ENCODE assay signal across 8 cellular contexts in genomic region chr9:127828262-127829031, GRCh38. TPM values are rescaled to one million over a fixed set of nuclear protein-coding genes. Genes with fewer than 3 reads are reported as not detected.
DNase-seq lines count a peak whose midpoint lies in the region; ATAC-seq and TF ChIP-seq lines count a peak whose summit lies in the region.

No MANE protein-coding gene starts in this region.

- TF ChIP-seq CTCF in cardiac fibroblast (IDR thresholded peaks at IDR 0.05; ENCODE audit: low read depth, low read length) = no peak

- no peaks in the 10 kb centered on the region for H3K27me3 ChIP-seq in skeletal muscle tissue (ENCODE audit: control insufficient read depth in 3 of 3, insufficient read depth in 3 of 3, low read length in 3 of 3)

- DNase-seq in HPDE6-E6E7 (ENCODE audit: extremely low spot score) (peak; percentile 35), cardiac fibroblast (ENCODE audit: low read depth in 2 of 2) (peak; percentile 73 to 87), inferior parietal cortex (ENCODE audit: extremely low spot score) (peak; percentile 36)
- DNase-seq in effector CD8-positive, alpha-beta T cell (lab: John Stamatoyannopoulos, UW) = no peak

- H3K9ac ChIP-seq in skeletal muscle tissue (ENCODE audit: low read depth in 1 of 3, low read length in 3 of 3) = peak overlapping the region; percentile 51 to 79 (median 63)

- no peak for ATAC-seq in GM21717 (IDR thresholded peaks at IDR 0.05; ENCODE audit: unreplicated experiment)
- ATAC-seq in HG03354 (IDR thresholded peaks at IDR 0.05; ENCODE audit: poor library complexity, severe bottlenecking, unreplicated experiment) = no peak
- ATAC-seq in HG02642 (IDR thresholded peaks at IDR 0.05; ENCODE audit: poor library complexity, unreplicated experiment) = no peak

- no peaks in the 10 kb centered on the region for H3K9me3 ChIP-seq in skeletal muscle tissue (ENCODE audit: control insufficient read depth in 3 of 3, low read length in 3 of 3)

- H3K4me3 ChIP-seq in cardiac fibroblast (replicated peaks in 1 of 2; ENCODE audit: low read depth in 2 of 2, low read length in 2 of 2) (no peak overlapping the region), skeletal muscle tissue (ENCODE audit: low read length in 3 of 3) (peak overlapping the region; percentile 61 to 69 (median 66))

- peaks cover 12 to 17% (median 12%) of the 10 kb centered on the region in 3 donors for H3K36me3 ChIP-seq in skeletal muscle tissue (ENCODE audit: control insufficient read depth in 3 of 3, insufficient read depth in 3 of 3, low read length in 3 of 3)

- H3K4me1 ChIP-seq in skeletal muscle tissue (ENCODE audit: control insufficient read depth in 3 of 3, insufficient read depth in 3 of 3, low read length in 3 of 3) = peaks cover 27 to 46% (median 38%) of the 10 kb centered on the region in 3 donors

- H3K27ac ChIP-seq in skeletal muscle tissue (ENCODE audit: low read depth, low read length) = peak overlapping the region; percentile 80

RNA-seq across cellular contexts. Expression of gene FPGS, which starts 25.8 kb away (rescaled TPM):
- 41.2 TPM for total RNA-seq in skeletal muscle tissue

RNA-seq across cellular contexts. Expression of gene ENG, which starts 26.0 kb away (rescaled TPM):
- total RNA-seq in skeletal muscle tissue = 9.4 TPM

RNA-seq across cellular contexts. Expression of gene CDK9, which starts 42.6 kb away (rescaled TPM):
- total RNA-seq in skeletal muscle tissue = 33.4 TPM

RNA-seq across cellular contexts. Expression of gene AK1, which starts 49.0 kb away (rescaled TPM):
- total RNA-seq in skeletal muscle tissue = 359 TPM

RNA-seq across cellular contexts. Expression of gene SH2D3C, which starts 50.0 kb away (rescaled TPM):
- total RNA-seq in skeletal muscle tissue = 15.1 TPM

Comparison
In these comparisons a context has a peak if more than half of its experiments do, and no peak if none do; other contexts are left out.
1. H3K4me3 ChIP-seq: peak in skeletal muscle tissue (3 of 3); none in cardiac fibroblast (0 of 2).